ENCODE assay signal across 25 cellular contexts in the genomic region with DNA sequence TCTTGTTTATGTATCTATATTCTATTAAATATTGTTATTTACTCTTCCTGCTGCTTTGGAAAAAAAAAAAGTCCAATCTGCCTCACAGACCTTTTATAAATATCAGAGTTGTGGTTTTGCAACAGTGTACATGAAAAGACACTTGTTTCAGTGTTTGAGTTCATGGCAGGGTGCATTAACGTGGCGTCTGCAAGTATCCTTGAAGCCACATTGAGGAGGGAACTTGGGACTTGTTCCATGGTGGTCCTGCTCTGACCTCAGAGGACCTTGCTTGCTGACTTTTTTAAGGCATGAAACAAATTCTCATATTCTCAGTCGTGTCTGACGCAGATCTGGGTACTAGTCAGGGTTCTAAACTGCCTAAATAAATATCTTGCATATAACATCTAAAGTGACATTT. TPM values are rescaled to one million over a fixed set of nuclear protein-coding genes. Genes with fewer than 3 reads are reported as not detected.
DNase-seq lines count a peak whose midpoint lies in the region; ATAC-seq, FAIRE-seq and TF ChIP-seq lines count a peak whose summit lies in the region.
"Had no signal": no experiment of that assay in that cellular context is flagged by ENCODE, and none has a peak within 500 bp of the region (broad histone marks: within the 10 kb centered on the region; RNA-seq: fewer than 3 reads in every experiment).

No MANE protein-coding gene starts in this region.

- no peak overlapping the region for H3K4me3 Mint-ChIP-seq in osteocyte (ENCODE audit: unreplicated experiment)
- H3K4me3 Mint-ChIP-seq: activated CD4-positive, alpha-beta memory T cell treated with anti-CD3 and anti-CD28 coated beads for 36 hours; natural killer cell; T-cell had no signal

- TF ChIP-seq CTCF in A549 (IDR thresholded peaks at IDR 0.05) (no peak), DOHH2 (IDR thresholded peaks at IDR 0.05; ENCODE audit: low read depth, low read length, poor library complexity, severe bottlenecking) (no peak), coronary artery (IDR thresholded peaks at IDR 0.05) (no peak), osteocyte (IDR thresholded peaks at IDR 0.05) (no peak)

- no peaks in the 10 kb centered on the region for H3K36me3 Mint-ChIP-seq in osteocyte (ENCODE audit: unreplicated experiment)
- H3K36me3 Mint-ChIP-seq: activated CD4-positive, alpha-beta memory T cell treated with anti-CD3 and anti-CD28 coated beads for 36 hours; natural killer cell; T-cell had no signal

- peak; percentile 72 for FAIRE-seq in A549 (lab: Jason Lieb, UNC)
- FAIRE-seq: bronchial epithelial cell, small intestine, urothelium cell line had no signal

- H3K9me2 ChIP-seq in DOHH2 (replicated peaks; ENCODE audit: control insufficient read depth, low read length), result no peaks in the 10 kb centered on the region

- no peaks in the 10 kb centered on the region for H3K27me3 ChIP-seq in DOHH2 (ENCODE audit: control insufficient read depth, low read length)

- no peak for DNase-seq in A549 (ENCODE audit: low read depth in 1 of 2, low spot score in 1 of 2)
- no peak for DNase-seq in coronary artery (ENCODE audit: low spot score)
- no peak for DNase-seq in osteocyte (ENCODE audit: extremely low spot score, unreplicated experiment)
- DNase-seq in HUDEP-2 (lab: John Stamatoyannopoulos, UW; ENCODE audit: unreplicated experiment in 76 of 76), result no peak
- DNase-seq in activated CD4-positive, alpha-beta T cell treated with anti-CD3 and anti-CD28 coated beads, Interleukin-2, amount 50 U/mL, for 4 hours, result no peak
- DNase-seq in NCI-H1436 treated with DMSO at 0.1 percent for 48 hours (lab: John Stamatoyannopoulos, UW), result no peak
- DNase-seq: activated CD4-positive, alpha-beta memory T cell treated with anti-CD3 and anti-CD28 coated beads for 36 hours; activated CD8-positive, alpha-beta memory T cell treated with anti-CD3 and anti-CD28 coated beads, Interleukin-2, amount 50 U/mL, for 4 hours; activated naive CD4-positive, alpha-beta T cell treated with anti-CD3 and anti-CD28 coated beads, Interleukin-2, amount 50 U/mL, for 16 hours; amygdala; Caco-2; cortex of kidney; GF-D8; natural killer cell; NCI-H1092; NCI-H187; NCI-H526; occipital lobe; small intestine; T-cell had no signal

- H3K4me3 ChIP-seq in A549, result no peak overlapping the region
- no peak overlapping the region for H3K4me3 ChIP-seq in DOHH2 (ENCODE audit: low read length)
- H3K4me3 ChIP-seq in coronary artery, result no peak overlapping the region

- H3K36me3 ChIP-seq in DOHH2 (ENCODE audit: control insufficient read depth, low read length), result peaks cover 27% of the 10 kb centered on the region

- CTCF ChIA-PET in A549 (lab: Yijun Ruan, JAX), result interaction anchor here (0.9 to 2.4 kb wide), 3 partner anchors 13 to 96 kb away, joined by 3 to 12 read pairs (median 4); no protein-coding TSS in a partner anchor

- H3K4me2 ChIP-seq in A549 (peak overlapping the region; percentile 93), DOHH2 (ENCODE audit: low read length) (peak overlapping the region; percentile 89; the same call in 1 of the 2 replicates)

- 24% methylated on average over 4 of the region's 4 CpGs for WGBS in A549 (ENCODE audit: missing lambda C conversion rate)

- H3K9me3 ChIP-seq in A549 (no peaks in the 10 kb centered on the region), DOHH2 (ENCODE audit: control insufficient read depth, insufficient read depth, low read length) (no peaks in the 10 kb centered on the region)
- H3K9me3 ChIP-seq: Caco-2 had no signal

- H3K27me3 Mint-ChIP-seq in osteocyte (ENCODE audit: unreplicated experiment), result no peaks in the 10 kb centered on the region
- H3K27me3 Mint-ChIP-seq: activated CD4-positive, alpha-beta memory T cell treated with anti-CD3 and anti-CD28 coated beads for 36 hours; T-cell had no signal

- H3K9me3 Mint-ChIP-seq in osteocyte (ENCODE audit: unreplicated experiment), result no peaks in the 10 kb centered on the region
- H3K9me3 Mint-ChIP-seq: activated CD4-positive, alpha-beta memory T cell treated with anti-CD3 and anti-CD28 coated beads for 36 hours; natural killer cell; T-cell had no signal

- H3K79me2 ChIP-seq in DOHH2 (ENCODE audit: control insufficient read depth, low read length), result peaks cover 96% of the 10 kb centered on the region

- TF ChIP-seq RAD21 in A549 (conservative IDR thresholded peaks at IDR 0.05 in 1 of 2, IDR thresholded peaks at IDR 0.05 in 1 of 2), result no peak

- H3K4me1 Mint-ChIP-seq in osteocyte (ENCODE audit: unreplicated experiment), result peaks cover 92% of the 10 kb centered on the region
- H3K4me1 Mint-ChIP-seq: T-cell had no signal

- peaks cover 2% of the 10 kb centered on the region; the same call in 1 of the 2 replicates for H3F3A ChIP-seq in DOHH2 (ENCODE audit: control insufficient read depth, insufficient read depth)

- TF ChIP-seq EP300 in A549 (IDR thresholded peaks at IDR 0.05), result no peak

- POLR2A ChIA-PET in A549 (lab: Yijun Ruan, JAX), result no interaction called here

- peak overlapping the region; percentile 48 for H3K27ac Mint-ChIP-seq in osteocyte (ENCODE audit: unreplicated experiment)
- H3K27ac Mint-ChIP-seq: activated CD4-positive, alpha-beta memory T cell treated with anti-CD3 and anti-CD28 coated beads for 36 hours; natural killer cell; T-cell had no signal

- H3K4me1 ChIP-seq in A549 (peaks cover 100% of the 10 kb centered on the region), DOHH2 (ENCODE audit: control insufficient read depth, low read length) (peaks cover 69% of the 10 kb centered on the region)

- no peak for TF ChIP-seq POLR2A in A549 (IDR thresholded peaks at IDR 0.05; ENCODE audit: low read length)

- no peak for ATAC-seq in A549
- ATAC-seq in GM21825 (IDR thresholded peaks at IDR 0.05; ENCODE audit: unreplicated experiment), result no peak
- ATAC-seq: natural killer cell, T-cell had no signal

- H3K27ac ChIP-seq in A549 (peak overlapping the region; percentile 81 to 92), DOHH2 (ENCODE audit: low read depth, low read length) (no peak overlapping the region), coronary artery (peak overlapping the region; percentile 71 to 83)
- H3K27ac ChIP-seq: C4-2B had no signal

- no peaks in the 10 kb centered on the region for H4K20me1 ChIP-seq in DOHH2 (ENCODE audit: control insufficient read depth, insufficient read depth, low read depth, low read length)

TF ChIP-seq in A549, 52 proteins besides CTCF, POLR2A, EP300 and RAD21:
- 0 out of 4 replicates have a peak, but pooled peaks of 1 of the 2 experiments have one; percentile 14 for TF ChIP-seq CEBPB (IDR thresholded peaks at IDR 0.05)
- TF ChIP-seq GATA3 (IDR thresholded peaks at IDR 0.05; ENCODE audit: borderline replicate concordance), result no peak

RNA-seq across cellular contexts. Expression of a gene that starts 55.1 kb away (rescaled TPM):
- polyA plus RNA-seq in A549 (2011; rRNA removed) (208 and 275 TPM in 2 replicates), A549 (2017; fragmentation: RNase III; extraction: RNeasy Plus Mini Kit Qiagen cat#74134 plus additional on column Dnase treatment) (127 to 135 TPM (median 130 TPM) in 3 replicates)
- polyA plus RNA-seq in A549 (2012; cell fraction: cytosol; rRNA removed), result 133 and 166 TPM in 2 replicates
- 215 and 283 TPM in 2 replicates for polyA plus RNA-seq in A549 (2012; cell fraction: nucleus; rRNA removed)
- polyA minus RNA-seq in A549 (2011; rRNA and poly(A)+ RNA removed), result 997 and 1,171 TPM in 2 replicates
- 167 and 194 TPM in 2 replicates for total RNA-seq in osteocyte
